Comparison of ENCODE assay signal across 23 cellular contexts in the genomic region with DNA sequence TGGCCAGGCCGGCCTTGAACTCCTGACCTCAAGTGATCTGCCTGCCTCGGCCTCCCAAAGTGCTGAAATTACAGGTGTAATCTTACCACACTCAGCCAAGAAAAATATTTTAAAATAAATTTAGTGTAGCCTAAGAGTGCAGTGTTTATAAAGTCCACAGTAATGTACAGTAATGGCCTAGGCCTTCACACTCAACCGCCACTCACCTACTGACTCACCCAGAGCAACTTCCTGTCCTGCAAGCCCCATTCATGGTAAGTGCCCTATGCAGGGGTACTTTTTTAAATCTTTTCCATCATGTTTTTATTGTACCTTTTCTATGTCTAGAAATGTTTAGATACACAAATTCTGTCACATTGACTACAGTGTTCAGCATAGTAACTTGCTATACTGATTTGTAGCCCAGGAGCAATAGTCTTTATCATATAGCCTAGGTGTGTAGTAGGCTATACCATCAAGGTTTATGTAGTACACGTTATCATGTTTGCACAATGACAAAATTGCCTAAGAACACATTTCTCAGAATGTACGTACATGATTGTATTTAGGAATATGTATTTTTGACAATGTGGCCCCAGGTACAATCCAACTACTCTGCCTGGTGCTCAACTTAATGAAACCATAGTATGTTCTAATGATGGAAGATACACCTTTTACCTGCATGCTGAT.
A peak's percentile ranks its signal among the peaks of the same experiment; 100 is the strongest.
DNase-seq lines count a peak whose midpoint lies in the region; ATAC-seq, FAIRE-seq and TF ChIP-seq lines count a peak whose summit lies in the region.
"Had no signal": no experiment of that assay in that cellular context is flagged by ENCODE, and none has a peak within 500 bp of the region (broad histone marks: within the 10 kb centered on the region; RNA-seq: fewer than 3 reads in every experiment).

No MANE protein-coding gene starts in this region.

- H3K9me3 Mint-ChIP-seq in MCF 10A (ENCODE audit: unreplicated experiment) = no peaks in the 10 kb centered on the region
- H3K9me3 Mint-ChIP-seq: CD14-positive monocyte had no signal

- 88% methylated on average over 5 of the region's 5 CpGs for WGBS in upper lobe of left lung, 2 donors

- FAIRE-seq in H54 (lab: Jason Lieb, UNC) = no peak
- FAIRE-seq: GM12878, GM18507, GM19239 had no signal

- TF ChIP-seq POLR2A in breast epithelium (IDR thresholded peaks at IDR 0.05) (no peak), upper lobe of left lung (IDR thresholded peaks at IDR 0.05) (no peak), H54 (IDR thresholded peaks at IDR 0.05; ENCODE audit: low read depth, low read length) (no peak)

- TF ChIP-seq CTCF in MCF 10A (IDR thresholded peaks at IDR 0.05; ENCODE audit: unreplicated experiment) (no peak), breast epithelium (IDR thresholded peaks at IDR 0.05) (no peak), RWPE2 (IDR thresholded peaks at IDR 0.05; ENCODE audit: poor library complexity, severe bottlenecking) (no peak), epithelial cell of esophagus (IDR thresholded peaks at IDR 0.05; ENCODE audit: insufficient read depth, low read depth, low read length, missing control alignments) (no peak), upper lobe of left lung (IDR thresholded peaks at IDR 0.05) (no peak)

- TF ChIP-seq EP300 in upper lobe of left lung (IDR thresholded peaks at IDR 0.05) = no peak

- intact Hi-C loops in MCF 10A (cut with micrococcal nuclease) = no loop called here
- intact Hi-C loops in breast epithelium (cut with DNase I; ENCODE audit: low total_unique reads) = no loop called here

- H3K27ac Mint-ChIP-seq in MCF 10A (ENCODE audit: low read depth, unreplicated experiment) = no peak overlapping the region
- H3K27ac Mint-ChIP-seq: CD14-positive monocyte had no signal

- H3K27me3 Mint-ChIP-seq in MCF 10A (ENCODE audit: insufficient read depth, unreplicated experiment) = no peaks in the 10 kb centered on the region

- POLR2A ChIA-PET in MCF 10A (lab: Yijun Ruan, JAX) = no interaction called here

- H3K36me3 ChIP-seq in breast epithelium (no peaks in the 10 kb centered on the region), RWPE2 (ENCODE audit: low read depth) (no peaks in the 10 kb centered on the region), upper lobe of left lung (no peaks in the 10 kb centered on the region)

- no peak overlapping the region for H3K4me3 Mint-ChIP-seq in MCF 10A (ENCODE audit: unreplicated experiment)
- H3K4me3 Mint-ChIP-seq: CD14-positive monocyte had no signal

- DNase-seq in MCF 10A (ENCODE audit: unreplicated experiment) = peak; percentile 21
- no peak for DNase-seq in breast epithelium (ENCODE audit: low spot score in 2 of 2)
- no peak for DNase-seq in RWPE2 (ENCODE audit: low spot score)
- peak; percentile 78 for DNase-seq in epithelial cell of esophagus (ENCODE audit: low read depth)
- DNase-seq in upper lobe of left lung = no peak
- DNase-seq in H54 (ENCODE audit: insufficient read length, low spot score) = no peak
- no peak for DNase-seq in midbrain (lab: John Stamatoyannopoulos, UW)
- DNase-seq: COR-L47, DMS153, GM23248, NCI-H1048, NCI-H146, NCI-H2081 treated with DMSO at 0.1 percent for 48 hours, NCI-H446, NCI-H748 treated with DMSO at 0.1 percent for 48 hours, SIG-M5 had no signal

- no peaks in the 10 kb centered on the region for H3K36me3 Mint-ChIP-seq in MCF 10A (ENCODE audit: insufficient read depth, unreplicated experiment)
- H3K36me3 Mint-ChIP-seq: CD14-positive monocyte had no signal

- H3K4me1 Mint-ChIP-seq in MCF 10A (ENCODE audit: insufficient read depth, unreplicated experiment) = peaks cover 9% of the 10 kb centered on the region
- H3K4me1 Mint-ChIP-seq: CD14-positive monocyte had no signal

- no peaks in the 10 kb centered on the region for H3K4me1 ChIP-seq in breast epithelium
- H3K4me1 ChIP-seq in RWPE2 (ENCODE audit: insufficient read depth, poor library complexity, severe bottlenecking) = no peaks in the 10 kb centered on the region
- H3K4me1 ChIP-seq in upper lobe of left lung = no peaks in the 10 kb centered on the region

- no peaks in the 10 kb centered on the region for H3K9me3 ChIP-seq in breast epithelium
- no peaks in the 10 kb centered on the region for H3K9me3 ChIP-seq in RWPE2 (ENCODE audit: severe bottlenecking)
- no peaks in the 10 kb centered on the region for H3K9me3 ChIP-seq in upper lobe of left lung

- H3K27me3 ChIP-seq in breast epithelium = no peaks in the 10 kb centered on the region
- H3K27me3 ChIP-seq in RWPE2 (ENCODE audit: insufficient read depth, poor library complexity, severe bottlenecking) = no peaks in the 10 kb centered on the region
- no peaks in the 10 kb centered on the region for H3K27me3 ChIP-seq in upper lobe of left lung

- H3K4me3 ChIP-seq in breast epithelium = no peak overlapping the region
- H3K4me3 ChIP-seq in RWPE2 (ENCODE audit: severe bottlenecking) = no peak overlapping the region
- no peak overlapping the region for H3K4me3 ChIP-seq in epithelial cell of esophagus (ENCODE audit: low read length)
- no peak overlapping the region for H3K4me3 ChIP-seq in upper lobe of left lung
- H3K4me3 ChIP-seq: GM12878, GM23248 had no signal

- BruUV-seq in MCF 10A (replicated peaks; lab: Mats Ljungman, UMichigan) = no TSS peak

- H3K27ac ChIP-seq in breast epithelium (no peak overlapping the region), RWPE2 (ENCODE audit: poor library complexity, severe bottlenecking) (no peak overlapping the region), upper lobe of left lung (no peak overlapping the region)
- H3K27ac ChIP-seq: 22Rv1, GM23248 had no signal

- CTCF ChIA-PET in MCF 10A (lab: Yijun Ruan, JAX) = interaction anchor here (0.6 kb wide), 1 partner anchor 33 kb away, joined by 3 read pairs; no protein-coding TSS in a partner anchor

- peak; percentile 96 for ATAC-seq in RWPE2 (ENCODE audit: low read depth)
- ATAC-seq in upper lobe of left lung (ENCODE audit: low FRiP score in 2 of 2) = no peak
- no peak for ATAC-seq in HG03354 (IDR thresholded peaks at IDR 0.05; ENCODE audit: poor library complexity, severe bottlenecking, unreplicated experiment)
- ATAC-seq: GM12878, Panc1 had no signal

Comparison
In these comparisons a context has a peak if more than half of its experiments do, and no peak if none do; other contexts are left out.
1. DNase-seq: peak in MCF 10A (single experiment) and epithelial cell of esophagus (single experiment); none in breast epithelium (0 of 2), RWPE2 (single experiment), upper lobe of left lung (0 of 2), H54 (single experiment) and midbrain (single experiment).